ENCODE assay signal across 22 cellular contexts in the genomic region with DNA sequence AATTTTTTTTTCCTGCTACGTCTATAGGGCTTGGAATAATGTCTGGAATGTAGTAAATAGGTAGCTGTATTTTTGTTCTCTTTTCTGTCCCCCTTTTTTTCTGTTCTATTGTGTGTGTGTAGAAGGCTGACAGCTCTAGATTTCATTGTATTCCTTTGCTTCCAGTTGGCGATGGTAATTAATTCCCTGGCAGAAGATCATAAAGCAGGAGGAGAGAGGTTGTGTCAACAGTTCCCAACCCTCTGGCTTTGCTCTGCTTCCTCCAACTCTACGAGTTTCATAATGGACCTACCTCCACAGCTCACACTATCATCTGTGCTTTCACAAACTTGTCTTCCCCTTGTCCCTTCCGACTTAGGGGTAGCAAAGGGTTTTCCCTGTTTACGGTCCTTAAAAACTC.
DNase-seq lines count a peak whose midpoint lies in the region; ATAC-seq and TF ChIP-seq lines count a peak whose summit lies in the region.
"Had no signal": no experiment of that assay in that cellular context is flagged by ENCODE, and none has a peak within 500 bp of the region (broad histone marks: within the 10 kb centered on the region; RNA-seq: fewer than 3 reads in every experiment).

No MANE protein-coding gene starts in this region.

- H3K4me3 ChIP-seq in foreskin fibroblast (ENCODE audit: low read depth in 1 of 2, low read length in 2 of 2): no peak overlapping the region
- H3K4me3 ChIP-seq: K562, left ventricle myocardium inferior, Peyer's patch, SK-N-MC, upper lobe of right lung had no signal

- ATAC-seq in HG02759 (IDR thresholded peaks at IDR 0.05; ENCODE audit: unreplicated experiment): no peak
- ATAC-seq: K562; naive thymus-derived CD8-positive, alpha-beta T cell; upper lobe of right lung had no signal

- TF ChIP-seq CTCF in foreskin fibroblast (IDR thresholded peaks at IDR 0.05; ENCODE audit: low read depth, low read length): no peak

- DNase-seq in DMS153 (lab: John Stamatoyannopoulos, UW): peak; percentile 86
- peak; percentile 77 for DNase-seq in NCI-H1092 treated with DMSO at 0.1 percent for 48 hours (lab: John Stamatoyannopoulos, UW)
- DNase-seq in NCI-H446 (lab: John Stamatoyannopoulos, UW): peak; percentile 52 to 78
- peak; percentile 33 to 78 for DNase-seq in cerebellar nuclear complex (lab: John Stamatoyannopoulos, UW)
- DNase-seq in foreskin fibroblast: no peak
- no peak for DNase-seq in activated gamma-delta T cell treated with Interleukin-2 at 50 U/mL for 16 hours
- DNase-seq in GM19240 (ENCODE audit: insufficient read length, low spot score): no peak
- DNase-seq: activated CD8-positive, alpha-beta memory T cell treated with anti-CD3 and anti-CD28 coated beads, Interleukin-2, amount 50 U/mL, for 4 hours; activated naive CD8-positive, alpha-beta T cell treated with anti-CD3 and anti-CD28 coated beads, Interleukin-2, amount 10 ng/mL, durations not matched to agents 7 days and 5 days; GF-D8; H9; immature natural killer cell; left ventricle myocardium inferior; naive thymus-derived CD8-positive, alpha-beta T cell; NCI-H2107; Peyer's patch; stimulated activated CD8-positive, alpha-beta memory T cell treated with anti-CD3 and anti-CD28 coated beads, Interleukin-4, amount 100 ng/mL, for 48 hours; upper lobe of right lung; WERI-Rb-1 had no signal

Comparison
In these comparisons a context has a peak if more than half of its experiments do, and no peak if none do; other contexts are left out.
1. DNase-seq: peak in DMS153 (single experiment), NCI-H1092 treated with DMSO at 0.1 percent for 48 hours (single experiment), NCI-H446 (2 of 2) and cerebellar nuclear complex (2 of 2); none in foreskin fibroblast (0 of 2), activated gamma-delta T cell treated with Interleukin-2 at 50 U/mL for 16 hours (single experiment) and GM19240 (single experiment).